ENCODE assay signal across 8 cellular contexts in the genomic region with DNA sequence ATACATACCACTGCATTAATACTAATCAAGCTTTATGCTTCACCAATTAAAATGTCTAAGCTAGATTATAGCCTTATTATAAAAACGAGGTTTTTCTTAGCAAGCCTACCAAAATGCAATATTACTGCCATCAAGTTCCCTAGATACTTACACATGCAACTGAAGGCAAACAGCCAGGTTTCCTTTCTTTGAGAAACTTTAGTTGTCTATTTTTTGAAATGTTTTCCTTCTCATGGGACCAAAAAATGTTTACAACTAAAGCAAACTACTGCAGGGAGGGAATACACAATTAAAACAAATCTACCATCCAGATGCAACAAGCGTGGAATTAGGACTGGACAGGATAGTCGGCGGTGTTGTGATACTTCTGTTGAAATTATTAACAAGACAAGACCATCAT. TPM values are rescaled to one million over a fixed set of nuclear protein-coding genes. Genes with fewer than 3 reads are reported as not detected.
DNase-seq lines count a peak whose midpoint lies in the region; ATAC-seq and TF ChIP-seq lines count a peak whose summit lies in the region.

No MANE protein-coding gene starts in this region.

- H3K4me1 ChIP-seq in cardiac muscle cell (ENCODE audit: low read depth) (peaks cover 9% of the 10 kb centered on the region), urinary bladder (ENCODE audit: insufficient read depth) (no peaks in the 10 kb centered on the region)

- peak overlapping the region; percentile 100 for H3K27ac ChIP-seq in cardiac muscle cell
- no peak overlapping the region for H3K27ac ChIP-seq in urinary bladder (ENCODE audit: low read depth)

- H3K27me3 Mint-ChIP-seq in brain, result peaks cover 14% of the 10 kb centered on the region

- TF ChIP-seq CTCF in cardiac muscle cell (IDR thresholded peaks at IDR 0.05; ENCODE audit: low read depth, low read length), result no peak
- TF ChIP-seq CTCF in brain (conservative IDR thresholded peaks at IDR 0.05), result no peak

- peaks cover 61% of the 10 kb centered on the region for H3K4me1 Mint-ChIP-seq in brain

- peak overlapping the region; percentile 99 to 100 (median 100) for H3K27ac Mint-ChIP-seq in brain

- WGBS in urinary bladder, result 23% methylated on average over 4 of the region's 4 CpGs

- H3K36me3 ChIP-seq in cardiac muscle cell, result no peaks in the 10 kb centered on the region
- H3K36me3 ChIP-seq in urinary bladder (ENCODE audit: insufficient read depth), result no peaks in the 10 kb centered on the region

- peak in 1 of 2 donors; percentile 14 for DNase-seq in cardiac muscle cell (ENCODE audit: low read depth in 1 of 2, low spot score in 1 of 2)
- no peak for DNase-seq in Right ventricle myocardium superior
- DNase-seq in medulla oblongata (ENCODE audit: extremely low spot score), result peak; percentile 48
- no peak for DNase-seq in T-helper 9 cell
- no peak for DNase-seq in nucleus accumbens (lab: John Stamatoyannopoulos, UW)
- no peak for DNase-seq in foreskin melanocyte

- H3K9me3 Mint-ChIP-seq in brain, result peaks cover 0 to 15% (median 0%) of the 10 kb centered on the region in 5 experiments

- intact Hi-C loops in Right ventricle myocardium superior (cut with DNase I), result no loop called here

- peaks cover 42% of the 10 kb centered on the region for H3K36me3 Mint-ChIP-seq in brain

- peak overlapping the region; percentile 98 to 100 (median 99) for H3K4me3 Mint-ChIP-seq in brain

- H3K4me3 ChIP-seq in cardiac muscle cell, result peak overlapping the region; percentile 73
- peak overlapping the region; percentile 73 for H3K4me3 ChIP-seq in urinary bladder (ENCODE audit: low read depth, low read length)

- no peaks in the 10 kb centered on the region for H3K27me3 ChIP-seq in cardiac muscle cell

- H3K9me3 ChIP-seq in cardiac muscle cell (ENCODE audit: low read depth), result no peaks in the 10 kb centered on the region

- ATAC-seq in Right ventricle myocardium superior (ENCODE audit: poor library complexity), result no peak

RNA-seq across cellular contexts. Expression of a gene that starts 1.3 kb away (rescaled TPM):
- total RNA-seq in cardiac muscle cell (37.3 and 43.6 TPM in 2 replicates), Right ventricle myocardium superior (28.0 TPM), urinary bladder (168 TPM)
- polyA plus RNA-seq in cardiac muscle cell (37.9 and 55.7 TPM in 2 replicates), brain (ENCODE audit: insufficient read depth, low read depth, low replicate concordance) (7.4 TPM), urinary bladder (19.0 TPM)
